Comparison of ENCODE assay signal across 22 cellular contexts in genomic region chr2:80531319-80531718, GRCh38.
DNase-seq lines count a peak whose midpoint lies in the region; ATAC-seq, FAIRE-seq and TF ChIP-seq lines count a peak whose summit lies in the region.
"Had no signal": no experiment of that assay in that cellular context is flagged by ENCODE, and none has a peak within 500 bp of the region (broad histone marks: within the 10 kb centered on the region; RNA-seq: fewer than 3 reads in every experiment).

No MANE protein-coding gene starts in this region.

- H3K27me3 ChIP-seq in bronchial epithelial cell (ENCODE audit: control insufficient read depth, insufficient read depth, low read length), result no peaks in the 10 kb centered on the region

- FAIRE-seq in bronchial epithelial cell (lab: Jason Lieb, UNC) (no peak), HTR-8/SVneo (lab: Jason Lieb, UNC) (no peak)
- FAIRE-seq: A204.1, G401.6 had no signal

- H3K36me3 ChIP-seq in bronchial epithelial cell (ENCODE audit: control insufficient read depth, insufficient read depth, low read length), result no peaks in the 10 kb centered on the region

- H3K4me3 ChIP-seq in bronchial epithelial cell (ENCODE audit: low read depth, low read length), result no peak overlapping the region
- H3K4me3 ChIP-seq: GM23248 had no signal

- DNase-seq in HT-29 (ENCODE audit: low spot score), result peak; percentile 18
- peak; percentile 8 for DNase-seq in bronchial epithelial cell (ENCODE audit: low read depth)
- DNase-seq in NK-92 treated with Interleukin-12 subunit alpha and Interleukin-12 subunit beta, amount 100 ng/mL, for 24 hours (lab: John Stamatoyannopoulos, UW), result no peak
- no peak for DNase-seq in pons (ENCODE audit: low spot score)
- no peak for DNase-seq in HTR-8/SVneo (ENCODE audit: insufficient read length, low spot score)
- DNase-seq: CD8-positive, alpha-beta memory T cell; GM23248; Kasumi-1; NCI-H1092; NCI-H1436; NCI-H187 treated with DMSO at 0.1 percent for 48 hours; NCI-H2227 treated with DMSO at 0.1 percent for 48 hours; NCI-H524; NCI-H774; PC-3; Right ventricle myocardium superior had no signal

- TF ChIP-seq CTCF in GM12872 (IDR thresholded peaks at IDR 0.05; ENCODE audit: insufficient read depth, low read depth, low read length) (0 out of 3 replicates have a peak, but pooled peaks have one; percentile 12), bronchial epithelial cell (IDR thresholded peaks at IDR 0.05; ENCODE audit: insufficient read depth, low read length, severe bottlenecking) (peak; percentile 36)

- ATAC-seq in GM18868 (IDR thresholded peaks at IDR 0.05; ENCODE audit: unreplicated experiment) (peak; percentile 27), HG03457 (IDR thresholded peaks at IDR 0.05; ENCODE audit: unreplicated experiment) (no peak)
- ATAC-seq: HCT116, PC-3 had no signal

Comparison
In these comparisons a context has a peak if more than half of its experiments do, and no peak if none do; other contexts are left out.
1. DNase-seq: peak in HT-29 (single experiment) and bronchial epithelial cell (single experiment); none in NK-92 treated with Interleukin-12 subunit alpha and Interleukin-12 subunit beta, amount 100 ng/mL, for 24 hours (single experiment), pons (single experiment) and HTR-8/SVneo (single experiment).